29 cellular contexts compared by ENCODE assay signal in genomic region chr6:147735924-147736323, GRCh38.
"Had no signal": no experiment of that assay in that cellular context is flagged by ENCODE, and none has a peak within 500 bp of the region (broad histone marks: within the 10 kb centered on the region; RNA-seq: fewer than 3 reads in every experiment).

No MANE protein-coding gene starts in this region.

- H3K4me3 ChIP-seq: left lung, lower lobe of right lung, mucosa of descending colon, pancreas, prostate gland, skin epidermis, stomach, testis, thyroid gland, transverse colon, upper lobe of right lung had no signal

- DNase-seq: hypothalamus; immature natural killer cell; kidney; left colon; left lung; lower lobe of right lung; midbrain; mucosa of descending colon; naive thymus-derived CD4-positive, alpha-beta T cell; nucleus accumbens; pancreas; posterior cingulate gyrus; retina; right cardiac atrium; stimulated activated CD4-positive, alpha-beta T cell treated with anti-CD3 and anti-CD28 coated beads, Interleukin-12 subunit alpha, Interleukin-12 subunit beta, amount 100 ng/mL, for 4 hours; stimulated activated CD4-positive, alpha-beta T cell treated with anti-CD3 and anti-CD28 coated beads, Interleukin-15, amount 100 ng/mL, for 24 hours; stimulated activated CD4-positive, alpha-beta T cell treated with anti-CD3 and anti-CD28 coated beads, Interleukin-2, amount 100 ng/mL, for 24 hours; stimulated activated CD4-positive, alpha-beta T cell treated with anti-CD3 and anti-CD28 coated beads, Interleukin-4, amount 100 ng/mL, for 1 hour; stimulated activated naive B cell treated with anti-CD40 and anti-IgM and Interleukin-4, amounts not matched to agents 10 μg/mL and 1 μg/mL and 100 μg/mL, for 72 hours; stimulated activated naive CD8-positive, alpha-beta T cell treated with anti-CD3 and anti-CD28 coated beads, Interleukin-15, Interleukin-2, amounts not matched to agents 100 U/mL and 50 U/mL, for 24 hours; stomach; testis; thyroid gland; transverse colon; upper lobe of right lung had no signal

- FAIRE-seq: islet of Langerhans, kidney, pancreas, urothelium cell line had no signal
